8 cellular contexts compared by ENCODE assay signal in genomic region chr1:203692565-203693470, GRCh38.
DNase-seq lines count a peak whose midpoint lies in the region; ATAC-seq lines count a peak whose summit lies in the region.

No MANE protein-coding gene starts in this region.

- peak overlapping the region; percentile 68 for H3K27ac Mint-ChIP-seq in activated CD4-positive, alpha-beta T cell treated with anti-CD3 and anti-CD28 coated beads, Interleukin-2, amount 10 ng/mL, durations not matched to agents 7 days and 5 days
- H3K27ac Mint-ChIP-seq in activated CD8-positive, alpha-beta T cell treated with anti-CD3 and anti-CD28 coated beads, Interleukin-2, amount 10 ng/mL, durations not matched to agents 7 days and 5 days = peak overlapping the region; percentile 56

- POLR2A ChIA-PET in activated CD4-positive, alpha-beta T cell treated with anti-CD3 and anti-CD28 coated beads, Interleukin-2, amount 10 ng/mL, durations not matched to agents 7 days and 5 days (lab: Charles Lee) = interaction anchor here (0.6 kb wide), 1 partner anchor 57 kb away, joined by 3 read pairs; no protein-coding TSS in a partner anchor
- POLR2A ChIA-PET in activated CD8-positive, alpha-beta T cell treated with anti-CD3 and anti-CD28 coated beads, Interleukin-2, amount 10 ng/mL, durations not matched to agents 7 days and 5 days (lab: Charles Lee) = interaction anchor here (0.6 kb wide), 1 partner anchor 27 kb away, joined by 3 read pairs; no protein-coding TSS in a partner anchor

- CTCF ChIA-PET in activated CD4-positive, alpha-beta T cell treated with anti-CD3 and anti-CD28 coated beads, Interleukin-2, amount 10 ng/mL, durations not matched to agents 7 days and 5 days (lab: Charles Lee) = interaction anchor here (0.7 to 1.8 kb wide), 6 partner anchors 9 to 144 kb away, joined by 3 to 7 read pairs (median 4); no protein-coding TSS in a partner anchor
- CTCF ChIA-PET in activated CD8-positive, alpha-beta T cell treated with anti-CD3 and anti-CD28 coated beads, Interleukin-2, amount 10 ng/mL, durations not matched to agents 7 days and 5 days (lab: Charles Lee) = interaction anchor here (0.6 to 11.6 kb wide), 6 partner anchors 8 to 99 kb away, joined by 3 to 87 read pairs (median 8); partner anchors contain the start of gene ATP2B4

- H3K4me3 Mint-ChIP-seq in activated CD4-positive, alpha-beta T cell treated with anti-CD3 and anti-CD28 coated beads, Interleukin-2, amount 10 ng/mL, durations not matched to agents 7 days and 5 days = no peak overlapping the region
- H3K4me3 Mint-ChIP-seq in activated CD8-positive, alpha-beta T cell treated with anti-CD3 and anti-CD28 coated beads, Interleukin-2, amount 10 ng/mL, durations not matched to agents 7 days and 5 days = no peak overlapping the region

- H3K9me3 Mint-ChIP-seq in activated CD4-positive, alpha-beta T cell treated with anti-CD3 and anti-CD28 coated beads, Interleukin-2, amount 10 ng/mL, durations not matched to agents 7 days and 5 days = no peaks in the 10 kb centered on the region
- H3K9me3 Mint-ChIP-seq in activated CD8-positive, alpha-beta T cell treated with anti-CD3 and anti-CD28 coated beads, Interleukin-2, amount 10 ng/mL, durations not matched to agents 7 days and 5 days (ENCODE audit: insufficient read depth) = no peaks in the 10 kb centered on the region

- peaks cover 35% of the 10 kb centered on the region for H3K36me3 Mint-ChIP-seq in activated CD4-positive, alpha-beta T cell treated with anti-CD3 and anti-CD28 coated beads, Interleukin-2, amount 10 ng/mL, durations not matched to agents 7 days and 5 days (ENCODE audit: low read depth)
- peaks cover 36% of the 10 kb centered on the region for H3K36me3 Mint-ChIP-seq in activated CD8-positive, alpha-beta T cell treated with anti-CD3 and anti-CD28 coated beads, Interleukin-2, amount 10 ng/mL, durations not matched to agents 7 days and 5 days (ENCODE audit: low read depth)

- ATAC-seq in activated CD8-positive, alpha-beta T cell treated with anti-CD3 and anti-CD28 coated beads, Interleukin-2, amount 10 ng/mL, durations not matched to agents 7 days and 5 days = no peak
- no peak for ATAC-seq in GM18511 (IDR thresholded peaks at IDR 0.05; ENCODE audit: unreplicated experiment)

- H3K27me3 Mint-ChIP-seq in activated CD4-positive, alpha-beta T cell treated with anti-CD3 and anti-CD28 coated beads, Interleukin-2, amount 10 ng/mL, durations not matched to agents 7 days and 5 days = no peaks in the 10 kb centered on the region
- no peaks in the 10 kb centered on the region for H3K27me3 Mint-ChIP-seq in activated CD8-positive, alpha-beta T cell treated with anti-CD3 and anti-CD28 coated beads, Interleukin-2, amount 10 ng/mL, durations not matched to agents 7 days and 5 days (ENCODE audit: low read depth)

- no peak for DNase-seq in activated CD4-positive, alpha-beta T cell treated with anti-CD3 and anti-CD28 coated beads, Interleukin-2, amount 10 ng/mL, durations not matched to agents 7 days and 5 days
- no peak for DNase-seq in activated CD4-positive, alpha-beta T cell treated with anti-CD3 and anti-CD28 coated beads for 4 hours
- no peak for DNase-seq in activated CD8-positive, alpha-beta T cell treated with anti-CD3 and anti-CD28 coated beads, Interleukin-2, amount 10 ng/mL, durations not matched to agents 7 days and 5 days
- DNase-seq in glomerular visceral epithelial cell (ENCODE audit: extremely low spot score) (peak; percentile 89), pulmonary artery endothelial cell (ENCODE audit: low read depth, low spot score) (peak; percentile 59), SKM-1 treated with dmso at 0.1 percent for 144 hours (lab: John Stamatoyannopoulos, UW; ENCODE audit: unreplicated experiment) (no peak)
- no peak for DNase-seq in NK-92 treated with Interleukin-12 subunit alpha and Interleukin-12 subunit beta, amount 100 ng/mL, for 24 hours (lab: John Stamatoyannopoulos, UW)

- H3K4me1 Mint-ChIP-seq in activated CD4-positive, alpha-beta T cell treated with anti-CD3 and anti-CD28 coated beads, Interleukin-2, amount 10 ng/mL, durations not matched to agents 7 days and 5 days = peaks cover 47% of the 10 kb centered on the region
- H3K4me1 Mint-ChIP-seq in activated CD8-positive, alpha-beta T cell treated with anti-CD3 and anti-CD28 coated beads, Interleukin-2, amount 10 ng/mL, durations not matched to agents 7 days and 5 days (ENCODE audit: low read depth) = peaks cover 19% of the 10 kb centered on the region

Comparison
In these comparisons a context has a peak if more than half of its experiments do, and no peak if none do; other contexts are left out.
1. DNase-seq: peak in glomerular visceral epithelial cell (single experiment) and pulmonary artery endothelial cell (single experiment); none in activated CD4-positive, alpha-beta T cell treated with anti-CD3 and anti-CD28 coated beads, Interleukin-2, amount 10 ng/mL, durations not matched to agents 7 days and 5 days (single experiment), activated CD4-positive, alpha-beta T cell treated with anti-CD3 and anti-CD28 coated beads for 4 hours (0 of 2), activated CD8-positive, alpha-beta T cell treated with anti-CD3 and anti-CD28 coated beads, Interleukin-2, amount 10 ng/mL, durations not matched to agents 7 days and 5 days (single experiment), NK-92 treated with Interleukin-12 subunit alpha and Interleukin-12 subunit beta, amount 100 ng/mL, for 24 hours (single experiment) and SKM-1 treated with dmso at 0.1 percent for 144 hours (single experiment).